In genomic region chr5:15682566-15682965, GRCh38 we compare ENCODE assay signal across 18 cellular contexts.
DNase-seq lines count a peak whose midpoint lies in the region; ATAC-seq and TF ChIP-seq lines count a peak whose summit lies in the region.
"Had no signal": no experiment of that assay in that cellular context is flagged by ENCODE, and none has a peak within 500 bp of the region (broad histone marks: within the 10 kb centered on the region; RNA-seq: fewer than 3 reads in every experiment).

No MANE protein-coding gene starts in this region.

- H3K27ac Mint-ChIP-seq in glutamatergic neuron (ENCODE audit: unreplicated experiment): peak overlapping the region; percentile 40
- no peak overlapping the region for H3K27ac Mint-ChIP-seq in activated naive CD4-positive, alpha-beta T cell treated with anti-CD3 and anti-CD28 coated beads for 36 hours
- H3K27ac Mint-ChIP-seq: CD8-positive, alpha-beta T cell; GM23338; HFFc6 had no signal

- TF ChIP-seq CTCF in AG10803 (conservative IDR thresholded peaks at IDR 0.05; ENCODE audit: low read length) (no peak), glutamatergic neuron (IDR thresholded peaks at IDR 0.05; ENCODE audit: partially characterized antibody, unreplicated experiment) (no peak)

- H3K4me1 Mint-ChIP-seq in glutamatergic neuron (ENCODE audit: low read depth, unreplicated experiment): peaks cover 8% of the 10 kb centered on the region
- H3K4me1 Mint-ChIP-seq in activated naive CD4-positive, alpha-beta T cell treated with anti-CD3 and anti-CD28 coated beads for 36 hours (ENCODE audit: low read depth): no peaks in the 10 kb centered on the region

- no peak for ATAC-seq in HG03354 (IDR thresholded peaks at IDR 0.05; ENCODE audit: poor library complexity, severe bottlenecking, unreplicated experiment)
- ATAC-seq: CD8-positive, alpha-beta T cell; HCT116; K562 had no signal

- H3K4me3 Mint-ChIP-seq in glutamatergic neuron (ENCODE audit: unreplicated experiment): no peak overlapping the region
- H3K4me3 Mint-ChIP-seq in activated naive CD4-positive, alpha-beta T cell treated with anti-CD3 and anti-CD28 coated beads for 36 hours: no peak overlapping the region
- H3K4me3 Mint-ChIP-seq: CD8-positive, alpha-beta T cell; GM23338; HFFc6 had no signal

- DNase-seq in DMS 273 (lab: John Stamatoyannopoulos, UW; ENCODE audit: unreplicated experiment) (peak; percentile 33), DMS 273 treated with DMSO at 0.1 percent for 48 hours (lab: John Stamatoyannopoulos, UW) (no peak), AG10803 (ENCODE audit: low read depth) (peak; percentile 50), SK-N-DZ (ENCODE audit: low spot score) (peak; percentile 25), glutamatergic neuron (no peak)
- DNase-seq in activated naive CD4-positive, alpha-beta T cell treated with anti-CD3 and anti-CD28 coated beads for 36 hours: no peak
- DNase-seq: Calu3; CD8-positive, alpha-beta T cell; DMS153; DMS79; GDM1; HFFc6 had no signal

- no peaks in the 10 kb centered on the region for H3K27me3 Mint-ChIP-seq in glutamatergic neuron (ENCODE audit: unreplicated experiment)
- H3K27me3 Mint-ChIP-seq in activated naive CD4-positive, alpha-beta T cell treated with anti-CD3 and anti-CD28 coated beads for 36 hours (ENCODE audit: low read depth): no peaks in the 10 kb centered on the region

- H3K4me3 ChIP-seq in AG10803 (ENCODE audit: low read length): no peak overlapping the region
- H3K4me3 ChIP-seq: A549, BLaER1, GM23338, K562 had no signal

- H3K9me3 Mint-ChIP-seq in glutamatergic neuron (ENCODE audit: unreplicated experiment): no peaks in the 10 kb centered on the region
- no peaks in the 10 kb centered on the region for H3K9me3 Mint-ChIP-seq in activated naive CD4-positive, alpha-beta T cell treated with anti-CD3 and anti-CD28 coated beads for 36 hours
- H3K9me3 Mint-ChIP-seq: GM23338, HFFc6 had no signal

- intact Hi-C loops in activated naive CD4-positive, alpha-beta T cell treated with anti-CD3 and anti-CD28 coated beads for 36 hours (cut with micrococcal nuclease): no loop called here

- CTCF ChIA-PET in activated naive CD4-positive, alpha-beta T cell treated with anti-CD3 and anti-CD28 coated beads for 36 hours (lab: Charles Lee): no interaction called here

- H3K36me3 Mint-ChIP-seq in glutamatergic neuron (ENCODE audit: unreplicated experiment): peaks cover 4% of the 10 kb centered on the region
- no peaks in the 10 kb centered on the region for H3K36me3 Mint-ChIP-seq in activated naive CD4-positive, alpha-beta T cell treated with anti-CD3 and anti-CD28 coated beads for 36 hours (ENCODE audit: low read depth)
- H3K36me3 Mint-ChIP-seq: CD8-positive, alpha-beta T cell had no signal

Comparison
In these comparisons a context has a peak if more than half of its experiments do, and no peak if none do; other contexts are left out.
1. DNase-seq: peak in DMS 273 (single experiment), AG10803 (single experiment) and SK-N-DZ (single experiment); none in DMS 273 treated with DMSO at 0.1 percent for 48 hours (single experiment), glutamatergic neuron (single experiment) and activated naive CD4-positive, alpha-beta T cell treated with anti-CD3 and anti-CD28 coated beads for 36 hours (single experiment).